Comparison of ENCODE assay signal across 8 cellular contexts in genomic region chr19:4379383-4380253, GRCh38. TPM values are rescaled to one million over a fixed set of nuclear protein-coding genes. Genes with fewer than 3 reads are reported as not detected.
A peak's percentile ranks its signal among the peaks of the same experiment; 100 is the strongest.
DNase-seq lines count a peak whose midpoint lies in the region; ATAC-seq and TF ChIP-seq lines count a peak whose summit lies in the region.

No MANE protein-coding gene starts in this region.

- TF ChIP-seq CTCF in Calu3 (IDR thresholded peaks at IDR 0.05; ENCODE audit: unreplicated experiment): no peak
- TF ChIP-seq CTCF in adrenal gland (IDR thresholded peaks at IDR 0.05): no peak
- TF ChIP-seq CTCF in mucosa of descending colon (IDR thresholded peaks at IDR 0.05): no peak

- no peaks in the 10 kb centered on the region for H3K27me3 Mint-ChIP-seq in Calu3 (ENCODE audit: unreplicated experiment)

- no peak for TF ChIP-seq POLR2A in adrenal gland (IDR thresholded peaks at IDR 0.05)

- peak overlapping the region in 4 of 5 donors; percentile 36 to 92 (median 77) for H3K27ac ChIP-seq in adrenal gland

- H3K9me3 ChIP-seq in adrenal gland (replicated peaks in 1 of 3) (no peaks in the 10 kb centered on the region), mucosa of descending colon (no peaks in the 10 kb centered on the region)

- DNase-seq in Calu3: peak; percentile 66
- peak; percentile 61 for DNase-seq in LoVo (ENCODE audit: low spot score)
- peak; percentile 30 to 87 (median 80) for DNase-seq in adrenal gland
- DNase-seq in mucosa of descending colon: peak in 2 of 3 donors; percentile 40 to 43
- DNase-seq in NCI-H748 treated with DMSO at 0.1 percent for 48 hours (lab: John Stamatoyannopoulos, UW): no peak
- no peak for DNase-seq in NCI-H2029 treated with DMSO at 0.1 percent for 48 hours (lab: John Stamatoyannopoulos, UW)

- 32 to 56% (median 49%) methylated on average over 12 to 20 of the region's 20 CpGs for WGBS in adrenal gland, 4 donors

- peaks cover 0 to 15% of the 10 kb centered on the region in 2 donors for H3K36me3 ChIP-seq in adrenal gland (replicated peaks in 1 of 2)
- no peaks in the 10 kb centered on the region for H3K36me3 ChIP-seq in mucosa of descending colon (ENCODE audit: low read depth)

- peaks cover 53 to 69% of the 10 kb centered on the region in 2 donors for H3K4me1 ChIP-seq in adrenal gland (replicated peaks in 1 of 2)
- peaks cover 22% of the 10 kb centered on the region for H3K4me1 ChIP-seq in mucosa of descending colon (ENCODE audit: low read depth)

- H3K9me3 Mint-ChIP-seq in Calu3 (ENCODE audit: low read depth, unreplicated experiment): no peaks in the 10 kb centered on the region

- ATAC-seq in mucosa of descending colon (peak; percentile 46), GM18909 (IDR thresholded peaks at IDR 0.05; ENCODE audit: poor library complexity, unreplicated experiment) (no peak), HG02840 (IDR thresholded peaks at IDR 0.05; ENCODE audit: low FRiP score, unreplicated experiment) (no peak)

- H3K4me3 Mint-ChIP-seq in Calu3 (ENCODE audit: low read depth, unreplicated experiment): peak overlapping the region; percentile 62

- CTCF ChIA-PET in Calu3 (lab: Charles Lee): interaction anchor here (0.7 kb wide), 1 partner anchor 27 kb away, joined by 3 read pairs; no protein-coding TSS in a partner anchor

- H3K27me3 ChIP-seq in adrenal gland: no peaks in the 10 kb centered on the region

- no peak overlapping the region for H3K4me3 ChIP-seq in adrenal gland
- no peak overlapping the region for H3K4me3 ChIP-seq in mucosa of descending colon

- peaks cover 39% of the 10 kb centered on the region for H3K4me1 Mint-ChIP-seq in Calu3 (ENCODE audit: low read depth, unreplicated experiment)

- intact Hi-C loops in Calu3 (cut with micrococcal nuclease; ENCODE audit: unreplicated experiment): no loop called here
- intact Hi-C loops in adrenal gland (cut with DNase I): no loop called here
- intact Hi-C loops in mucosa of descending colon (cut with DNase I, micrococcal nuclease): no loop called here

- peak overlapping the region; percentile 83 for H3K27ac Mint-ChIP-seq in Calu3 (ENCODE audit: unreplicated experiment)

- no TSS peak for BruUV-seq in Calu3 (replicated peaks; lab: Mats Ljungman, UMichigan)

- peaks cover 24% of the 10 kb centered on the region for H3K36me3 Mint-ChIP-seq in Calu3 (ENCODE audit: insufficient read depth, unreplicated experiment)

RNA-seq across cellular contexts. Expression of gene SH3GL1, which starts 20.7 kb away (rescaled TPM):
- 40.7 and 42.0 TPM in 2 replicates for total RNA-seq in Calu3 (2022)
- 100 to 1,000 TPM in 1 of 8 donors, 10 to 100 TPM in 7; 69.9 to 112 (median 87.4) TPM for total RNA-seq in adrenal gland
- 100 to 1,000 TPM in 1 of 3 donors, 10 to 100 TPM in 2; 20.9 to 104 (median 96.4) TPM for polyA plus RNA-seq in adrenal gland
- total RNA-seq in mucosa of descending colon: 10 to 100 TPM; 31.7 to 54.9 (median 47.5) TPM

RNA-seq across cellular contexts. Expression of gene CHAF1A, which starts 22.8 kb away (rescaled TPM):
- total RNA-seq in Calu3 (2022) (37.2 and 43.3 TPM in 2 replicates), adrenal gland (10 to 100 TPM in 2 of 8 donors, 1 to 10 TPM in 6; 3.4 to 14.6 (median 8.7) TPM), mucosa of descending colon (10 to 100 TPM; 17.3 to 24.9 (median 18.1) TPM)
- polyA plus RNA-seq in adrenal gland: 1 to 10 TPM; 4.0 to 8.2 (median 7.3) TPM

RNA-seq across cellular contexts. Expression of gene MPND, which starts 36.3 kb away (rescaled TPM):
- total RNA-seq in Calu3 (2022) (15.3 and 21.1 TPM in 2 replicates), adrenal gland (10 to 100 TPM in 6 of 8 donors, 1 to 10 TPM in 2; 8.6 to 37.5 (median 16.1) TPM), mucosa of descending colon (10 to 100 TPM; 43.8 to 82.8 (median 49.0) TPM)
- polyA plus RNA-seq in adrenal gland: 10 to 100 TPM in 2 of 3 donors, 1 to 10 TPM in 1; 7.0 to 52.3 (median 38.5) TPM

RNA-seq across cellular contexts. Expression of gene STAP2, which starts 41.0 kb away (rescaled TPM):
- total RNA-seq in Calu3 (2022): 28.7 and 30.5 TPM in 2 replicates
- total RNA-seq in adrenal gland: 100 to 1,000 TPM in 1 of 8 donors, 10 to 100 TPM in 6, 1 to 10 TPM in 1; 8.5 to 106 (median 36.5) TPM
- polyA plus RNA-seq in adrenal gland: 10 to 100 TPM in 2 of 3 donors, 1 to 10 TPM in 1; 6.7 to 63.1 (median 39.8) TPM
- 100 to 1,000 TPM in 2 of 3 donors, 10 to 100 TPM in 1; 91.4 to 330 (median 183) TPM for total RNA-seq in mucosa of descending colon

Comparison
In these comparisons a context has a peak if more than half of its experiments do, and no peak if none do; other contexts are left out.
1. DNase-seq: peak in Calu3 (single experiment), LoVo (single experiment), adrenal gland (7 of 7) and mucosa of descending colon (2 of 3); none in NCI-H748 treated with DMSO at 0.1 percent for 48 hours (single experiment) and NCI-H2029 treated with DMSO at 0.1 percent for 48 hours (single experiment).